Comparison of ENCODE assay signal across 15 cellular contexts in genomic region chr9:130022566-130023146, GRCh38. TPM values are rescaled to one million over a fixed set of nuclear protein-coding genes. Genes with fewer than 3 reads are reported as not detected.
DNase-seq lines count a peak whose midpoint lies in the region; ATAC-seq and TF ChIP-seq lines count a peak whose summit lies in the region.
"Had no signal": no experiment of that assay in that cellular context is flagged by ENCODE, and none has a peak within 500 bp of the region (broad histone marks: within the 10 kb centered on the region; RNA-seq: fewer than 3 reads in every experiment).

No MANE protein-coding gene starts in this region.

- no peak for TF ChIP-seq POLR2A in tibial nerve (IDR thresholded peaks at IDR 0.05)

- no peaks in the 10 kb centered on the region for H3K36me3 ChIP-seq in hepatocyte (replicated peaks; ENCODE audit: insufficient read depth, low read depth)
- no peaks in the 10 kb centered on the region for H3K36me3 ChIP-seq in left lung
- peaks cover 0 to 3% (median 0%) of the 10 kb centered on the region in 3 donors for H3K36me3 ChIP-seq in tibial nerve
- H3K36me3 ChIP-seq: right lobe of liver, suprapubic skin had no signal

- DNase-seq in stimulated activated effector memory CD8-positive, alpha-beta T cell treated with anti-CD3 and anti-CD28 coated beads, Interleukin-12 subunit alpha, Interleukin-12 subunit beta, amount 100 ng/mL, for 72 hours (ENCODE audit: low spot score in 2 of 2): no peak
- DNase-seq in hepatocyte (ENCODE audit: low spot score) (no peak), left lung (no peak), tibial nerve (ENCODE audit: low spot score in 2 of 2) (no peak)
- DNase-seq: activated naive CD8-positive, alpha-beta T cell treated with anti-CD3 and anti-CD28 coated beads, Interleukin-2, amount 10 ng/mL, durations not matched to agents 7 days and 5 days; DMS53; midbrain; NCI-H1417 treated with DMSO at 0.1 percent for 48 hours; NCI-H524 treated with DMSO at 0.1 percent for 48 hours; Right ventricle myocardium superior had no signal

- H3K4me1 Mint-ChIP-seq in IgD-negative memory B cell: peaks cover 69 to 80% (median 73%) of the 10 kb centered on the region in 3 donors
- peaks cover 85% of the 10 kb centered on the region for H3K4me1 Mint-ChIP-seq in stimulated activated effector memory CD8-positive, alpha-beta T cell treated with anti-CD3 and anti-CD28 coated beads, Interleukin-12 subunit alpha, Interleukin-12 subunit beta, amount 100 ng/mL, for 72 hours

- no peak for TF ChIP-seq EP300 in tibial nerve (IDR thresholded peaks at IDR 0.05)

- H3K9me2 ChIP-seq in hepatocyte (replicated peaks; ENCODE audit: insufficient read depth): no peaks in the 10 kb centered on the region

- intact Hi-C loops in left lung (cut with DNase I): no loop called here

- no peaks in the 10 kb centered on the region for H4K20me1 ChIP-seq in hepatocyte (ENCODE audit: insufficient read depth, poor library complexity, severe bottlenecking)

- H3K27me3 Mint-ChIP-seq in IgD-negative memory B cell: no peaks in the 10 kb centered on the region
- H3K27me3 Mint-ChIP-seq: activated naive CD8-positive, alpha-beta T cell treated with anti-CD3 and anti-CD28 coated beads, Interleukin-2, amount 10 ng/mL, durations not matched to agents 7 days and 5 days had no signal

- WGBS in hepatocyte (ENCODE audit: low lambda C conversion rate, missing lambda C conversion rate): 84% methylated on average over 8 of the region's 8 CpGs
- WGBS in tibial nerve, 2 donors: 85 to 86% methylated on average over 8 of the region's 8 CpGs

- H3K27ac ChIP-seq in cingulate gyrus (ENCODE audit: low read depth, low read length) (peak overlapping the region; percentile 10), hepatocyte (no peak overlapping the region), left lung (no peak overlapping the region), tibial nerve (peak overlapping the region in 2 of 4 donors; percentile 12 to 40)
- H3K27ac ChIP-seq: suprapubic skin had no signal

- H3K27me3 ChIP-seq in hepatocyte: no peaks in the 10 kb centered on the region
- no peaks in the 10 kb centered on the region for H3K27me3 ChIP-seq in left lung
- H3K27me3 ChIP-seq in tibial nerve: no peaks in the 10 kb centered on the region
- H3K27me3 ChIP-seq: right lobe of liver, suprapubic skin had no signal

- H2AFZ ChIP-seq in hepatocyte: no peak overlapping the region

- peaks cover 14% of the 10 kb centered on the region for H3K36me3 Mint-ChIP-seq in IgD-negative memory B cell
- peaks cover 39% of the 10 kb centered on the region for H3K36me3 Mint-ChIP-seq in stimulated activated effector memory CD8-positive, alpha-beta T cell treated with anti-CD3 and anti-CD28 coated beads, Interleukin-12 subunit alpha, Interleukin-12 subunit beta, amount 100 ng/mL, for 72 hours

- H3K4me1 ChIP-seq in hepatocyte (ENCODE audit: insufficient read depth): peaks cover under 1% of the 10 kb centered on the region
- H3K4me1 ChIP-seq in left lung: peaks cover 0 to 64% of the 10 kb centered on the region in 2 donors
- peaks cover 0 to 56% (median 13%) of the 10 kb centered on the region in 4 donors for H3K4me1 ChIP-seq in tibial nerve

- no peak for ATAC-seq in stimulated activated effector memory CD8-positive, alpha-beta T cell treated with anti-CD3 and anti-CD28 coated beads, Interleukin-12 subunit alpha, Interleukin-12 subunit beta, amount 100 ng/mL, for 72 hours
- ATAC-seq in left lung: no peak

- peak overlapping the region; percentile 70 to 90 (median 84) for H3K4me3 Mint-ChIP-seq in IgD-negative memory B cell
- H3K4me3 Mint-ChIP-seq in stimulated activated effector memory CD8-positive, alpha-beta T cell treated with anti-CD3 and anti-CD28 coated beads, Interleukin-12 subunit alpha, Interleukin-12 subunit beta, amount 100 ng/mL, for 72 hours: peak overlapping the region; percentile 61
- H3K4me3 Mint-ChIP-seq: activated naive CD8-positive, alpha-beta T cell treated with anti-CD3 and anti-CD28 coated beads, Interleukin-2, amount 10 ng/mL, durations not matched to agents 7 days and 5 days had no signal

- peak overlapping the region; percentile 98 to 100 (median 99) for H3K27ac Mint-ChIP-seq in IgD-negative memory B cell
- H3K27ac Mint-ChIP-seq in stimulated activated effector memory CD8-positive, alpha-beta T cell treated with anti-CD3 and anti-CD28 coated beads, Interleukin-12 subunit alpha, Interleukin-12 subunit beta, amount 100 ng/mL, for 72 hours: peak overlapping the region; percentile 99

- H3K4me3 ChIP-seq in GM08714 (ENCODE audit: low read length) (peak overlapping the region; percentile 34; the same call in 1 of the 2 replicates), hepatocyte (no peak overlapping the region), left lung (no peak overlapping the region), tibial nerve (no peak overlapping the region)
- H3K4me3 ChIP-seq: right lobe of liver, suprapubic skin had no signal

- H3K9me3 Mint-ChIP-seq in IgD-negative memory B cell: no peaks in the 10 kb centered on the region
- no peaks in the 10 kb centered on the region for H3K9me3 Mint-ChIP-seq in stimulated activated effector memory CD8-positive, alpha-beta T cell treated with anti-CD3 and anti-CD28 coated beads, Interleukin-12 subunit alpha, Interleukin-12 subunit beta, amount 100 ng/mL, for 72 hours
- H3K9me3 Mint-ChIP-seq: activated naive CD8-positive, alpha-beta T cell treated with anti-CD3 and anti-CD28 coated beads, Interleukin-2, amount 10 ng/mL, durations not matched to agents 7 days and 5 days had no signal

- no peak for TF ChIP-seq CTCF in hepatocyte (IDR thresholded peaks at IDR 0.05; ENCODE audit: poor library complexity)
- TF ChIP-seq CTCF in left lung (IDR thresholded peaks at IDR 0.05): no peak
- no peak for TF ChIP-seq CTCF in tibial nerve (IDR thresholded peaks at IDR 0.05)

- H3K9me3 ChIP-seq in hepatocyte (ENCODE audit: low read depth): no peaks in the 10 kb centered on the region
- H3K9me3 ChIP-seq in left lung: no peaks in the 10 kb centered on the region
- peaks cover 0 to 3% (median 0%) of the 10 kb centered on the region in 4 donors for H3K9me3 ChIP-seq in tibial nerve
- H3K9me3 ChIP-seq: right lobe of liver, suprapubic skin had no signal

- H3K79me2 ChIP-seq in hepatocyte: peaks cover 90% of the 10 kb centered on the region

- H3K4me2 ChIP-seq in hepatocyte: no peak overlapping the region

RNA-seq across cellular contexts. Expression of gene FNBP1, which starts 20.3 kb away (rescaled TPM):
- 173 TPM for polyA plus RNA-seq in IgD-negative memory B cell
- 16.4 and 19.5 TPM in 2 replicates for total RNA-seq in hepatocyte
- polyA plus RNA-seq in hepatocyte: 21.0 and 24.6 TPM in 2 replicates
- total RNA-seq in left lung: 10 to 100 TPM; 30.4 to 51.8 TPM
- 100 to 1,000 TPM in 1 of 4 donors, 10 to 100 TPM in 3; 77.0 to 114 (median 86.4) TPM for total RNA-seq in tibial nerve

RNA-seq across cellular contexts. Expression of gene GPR107, which starts 31.1 kb away (rescaled TPM):
- polyA plus RNA-seq in IgD-negative memory B cell (2.1 TPM), hepatocyte (10.6 and 10.7 TPM in 2 replicates)
- total RNA-seq in hepatocyte (23.5 and 25.6 TPM in 2 replicates), left lung (10 to 100 TPM; 43.0 to 52.4 TPM), tibial nerve (10 to 100 TPM; 19.3 to 36.1 (median 28.9) TPM)
